Comparison of ENCODE assay signal across 9 cellular contexts in genomic region chr5:43034591-43034968, GRCh38. TPM values are rescaled to one million over a fixed set of nuclear protein-coding genes. Genes with fewer than 3 reads are reported as not detected.
A peak's percentile ranks its signal among the peaks of the same experiment; 100 is the strongest.
DNase-seq lines count a peak whose midpoint lies in the region; ATAC-seq and TF ChIP-seq lines count a peak whose summit lies in the region.
"Had no signal": no experiment of that assay in that cellular context is flagged by ENCODE, and none has a peak within 500 bp of the region (broad histone marks: within the 10 kb centered on the region; RNA-seq: fewer than 3 reads in every experiment).

No MANE protein-coding gene starts in this region.

- H3K36me3 Mint-ChIP-seq in T-cell: no peaks in the 10 kb centered on the region

- H3K27me3 ChIP-seq in SK-N-SH (ENCODE audit: insufficient read depth) (no peaks in the 10 kb centered on the region), gastrocnemius medialis (no peaks in the 10 kb centered on the region), Karpas-422 (ENCODE audit: low read length) (no peaks in the 10 kb centered on the region)

- H2AFZ ChIP-seq in SK-N-SH (ENCODE audit: low read depth): peak overlapping the region; percentile 45
- H2AFZ ChIP-seq in Karpas-422 (ENCODE audit: low read length): no peak overlapping the region

- H3K9me2 ChIP-seq in SK-N-SH: no peaks in the 10 kb centered on the region
- no peaks in the 10 kb centered on the region for H3K9me2 ChIP-seq in Karpas-422 (replicated peaks; ENCODE audit: insufficient read depth, low read length)

- no peaks in the 10 kb centered on the region for H3K9me3 ChIP-seq in SK-N-SH
- H3K9me3 ChIP-seq in gastrocnemius medialis: no peaks in the 10 kb centered on the region
- no peaks in the 10 kb centered on the region for H3K9me3 ChIP-seq in Karpas-422 (ENCODE audit: low read length)

- POLR2A ChIA-PET in SK-N-SH (lab: Yijun Ruan, JAX) (no interaction called here), T-cell (lab: Charles Lee) (no interaction called here)

- peak overlapping the region in 1 of 2 experiments; percentile 25; a peak in 2 of 4 replicates for H3K27ac ChIP-seq in SK-N-SH (ENCODE audit: low read depth in 2 of 2, low read length in 1 of 2)
- H3K27ac ChIP-seq in gastrocnemius medialis: peak overlapping the region; percentile 34 to 68 (median 64)
- H3K27ac ChIP-seq in Karpas-422 (ENCODE audit: low read length): no peak overlapping the region
- H3K27ac ChIP-seq: 22Rv1 had no signal

- 40% methylated on average over 5 of the region's 5 CpGs for WGBS in SK-N-SH (ENCODE audit: low lambda C conversion rate)

- H3F3A ChIP-seq in SK-N-SH (replicated peaks; ENCODE audit: insufficient read depth): peaks cover 12% of the 10 kb centered on the region

- ATAC-seq in SK-N-SH treated with all-trans-retinoic acid at 6 μM for 48 hours (no peak), T-cell (replicated peaks in 1 of 4) (peak in 2 of 4 experiments; percentile 20 to 27), gastrocnemius medialis (no peak)

- no peak for TF ChIP-seq RAD21 in SK-N-SH (IDR thresholded peaks at IDR 0.05; ENCODE audit: low read length)

- intact Hi-C loops in gastrocnemius medialis (cut with DNase I; ENCODE audit: low total_unique reads): no loop called here

- H3K9ac ChIP-seq in SK-N-SH: no peak overlapping the region
- no peak overlapping the region for H3K9ac ChIP-seq in Karpas-422 (ENCODE audit: low read length)

- H3K4me3 ChIP-seq in SK-N-SH (ENCODE audit: low read depth in 2 of 2, low read length in 1 of 2) (no peak overlapping the region), fibroblast of pulmonary artery (replicated peaks; ENCODE audit: low read depth, low read length) (peak overlapping the region; percentile 33), gastrocnemius medialis (peak overlapping the region in 3 of 4 donors; percentile 25 to 43 (median 36)), Karpas-422 (ENCODE audit: low read length) (no peak overlapping the region)

- H3K9me3 Mint-ChIP-seq in T-cell: no peaks in the 10 kb centered on the region

- peak overlapping the region; percentile 74 to 75 for H3K27ac Mint-ChIP-seq in T-cell

- no peaks in the 10 kb centered on the region for H4K20me1 ChIP-seq in SK-N-SH (ENCODE audit: insufficient read depth)
- H4K20me1 ChIP-seq in Karpas-422 (ENCODE audit: insufficient read depth, low read depth, low read length): no peaks in the 10 kb centered on the region

- H3K4me2 ChIP-seq in SK-N-SH (no peak overlapping the region), Karpas-422 (ENCODE audit: low read depth, low read length, poor library complexity, severe bottlenecking) (no peak overlapping the region)

- TF ChIP-seq EP300 in SK-N-SH (IDR thresholded peaks at IDR 0.05; ENCODE audit: borderline replicate concordance in 1 of 2, low read depth in 1 of 2, low read length in 1 of 2): no peak

- peak overlapping the region; percentile 29 to 100 (median 35) for H3K4me3 Mint-ChIP-seq in T-cell

- TF ChIP-seq CTCF in SK-N-SH (IDR thresholded peaks at IDR 0.05): no peak
- TF ChIP-seq CTCF in fibroblast of pulmonary artery (IDR thresholded peaks at IDR 0.05; ENCODE audit: low read length, missing control alignments): no peak
- TF ChIP-seq CTCF in gastrocnemius medialis (IDR thresholded peaks at IDR 0.05 in 4 of 5, conservative IDR thresholded peaks at IDR 0.05 in 1 of 5): no peak
- TF ChIP-seq CTCF in GM10266 (IDR thresholded peaks at IDR 0.05; ENCODE audit: control insufficient read depth, insufficient read depth, low read depth, missing control alignments): no peak

- CTCF ChIA-PET in SK-N-SH (lab: Yijun Ruan, JAX) (no interaction called here), T-cell (lab: Charles Lee) (no interaction called here)

- H3K4me1 ChIP-seq in SK-N-SH (ENCODE audit: control insufficient read depth in 1 of 2, insufficient read depth in 2 of 2, low read depth in 1 of 2, low read length in 1 of 2) (peaks cover 0 to 2% of the 10 kb centered on the region in 2 experiments; a peak in 1 of 4 replicates), gastrocnemius medialis (peaks cover 5 to 9% of the 10 kb centered on the region in 2 donors), Karpas-422 (ENCODE audit: low read length) (peaks cover 4% of the 10 kb centered on the region; the same call in 1 of the 2 replicates)

- in situ Hi-C loops in gastrocnemius medialis (cut with MboI; ENCODE audit: low sequenced_read_pairs in 4 of 4): loop anchor here in 2 of 4 donors (25.0 kb wide), 2 partner anchors 122 to 222 kb away; partner anchors contain the start of gene SELENOP (in 1 of the 2)

- H3K4me1 Mint-ChIP-seq in T-cell: peaks cover 51 to 55% (median 54%) of the 10 kb centered on the region in 3 donors

- H3K27me3 Mint-ChIP-seq in T-cell: no peaks in the 10 kb centered on the region

- no peaks in the 10 kb centered on the region for H3K36me3 ChIP-seq in SK-N-SH (replicated peaks in 1 of 2; ENCODE audit: control insufficient read depth in 1 of 2, insufficient read depth in 2 of 2, low read length in 1 of 2)
- H3K36me3 ChIP-seq in gastrocnemius medialis: no peaks in the 10 kb centered on the region
- no peaks in the 10 kb centered on the region for H3K36me3 ChIP-seq in Karpas-422 (ENCODE audit: insufficient read depth, low read length)

- DNase-seq in SK-N-SH (no peak), T-cell (peak in 1 of 34 experiments; percentile 33), fibroblast of pulmonary artery (ENCODE audit: low read depth) (peak; percentile 76), gastrocnemius medialis (no peak), Karpas-422 (no peak), AG08395 (ENCODE audit: low spot score) (no peak), GM10266 (ENCODE audit: extremely low spot score) (no peak)

- TF ChIP-seq POLR2A in gastrocnemius medialis (IDR thresholded peaks at IDR 0.05): no peak

- H3K79me2 ChIP-seq in SK-N-SH (ENCODE audit: insufficient read depth) (peaks cover 33% of the 10 kb centered on the region), Karpas-422 (ENCODE audit: low read length) (no peaks in the 10 kb centered on the region)

TF ChIP-seq in SK-N-SH, 30 proteins besides CTCF, POLR2A, EP300 and RAD21 (continues in another document):
- TF ChIP-seq, protein P1, sequence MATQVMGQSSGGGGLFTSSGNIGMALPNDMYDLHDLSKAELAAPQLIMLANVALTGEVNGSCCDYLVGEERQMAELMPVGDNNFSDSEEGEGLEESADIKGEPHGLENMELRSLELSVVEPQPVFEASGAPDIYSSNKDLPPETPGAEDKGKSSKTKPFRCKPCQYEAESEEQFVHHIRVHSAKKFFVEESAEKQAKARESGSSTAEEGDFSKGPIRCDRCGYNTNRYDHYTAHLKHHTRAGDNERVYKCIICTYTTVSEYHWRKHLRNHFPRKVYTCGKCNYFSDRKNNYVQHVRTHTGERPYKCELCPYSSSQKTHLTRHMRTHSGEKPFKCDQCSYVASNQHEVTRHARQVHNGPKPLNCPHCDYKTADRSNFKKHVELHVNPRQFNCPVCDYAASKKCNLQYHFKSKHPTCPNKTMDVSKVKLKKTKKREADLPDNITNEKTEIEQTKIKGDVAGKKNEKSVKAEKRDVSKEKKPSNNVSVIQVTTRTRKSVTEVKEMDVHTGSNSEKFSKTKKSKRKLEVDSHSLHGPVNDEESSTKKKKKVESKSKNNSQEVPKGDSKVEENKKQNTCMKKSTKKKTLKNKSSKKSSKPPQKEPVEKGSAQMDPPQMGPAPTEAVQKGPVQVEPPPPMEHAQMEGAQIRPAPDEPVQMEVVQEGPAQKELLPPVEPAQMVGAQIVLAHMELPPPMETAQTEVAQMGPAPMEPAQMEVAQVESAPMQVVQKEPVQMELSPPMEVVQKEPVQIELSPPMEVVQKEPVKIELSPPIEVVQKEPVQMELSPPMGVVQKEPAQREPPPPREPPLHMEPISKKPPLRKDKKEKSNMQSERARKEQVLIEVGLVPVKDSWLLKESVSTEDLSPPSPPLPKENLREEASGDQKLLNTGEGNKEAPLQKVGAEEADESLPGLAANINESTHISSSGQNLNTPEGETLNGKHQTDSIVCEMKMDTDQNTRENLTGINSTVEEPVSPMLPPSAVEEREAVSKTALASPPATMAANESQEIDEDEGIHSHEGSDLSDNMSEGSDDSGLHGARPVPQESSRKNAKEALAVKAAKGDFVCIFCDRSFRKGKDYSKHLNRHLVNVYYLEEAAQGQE (IDR thresholded peaks at IDR 0.05; ENCODE audit: low read depth, low read length): no peak

TF ChIP-seq in SK-N-SH treated with all-trans-retinoic acid at 6 μM for 48 hours, 23 proteins besides CTCF, POLR2A, EP300 and RAD21 (continues in another document):
- no peak for TF ChIP-seq PPARA (CRISPR knock-in tag; IDR thresholded peaks at IDR 0.05; ENCODE audit: borderline replicate concordance)
- TF ChIP-seq GLIS3 (CRISPR knock-in tag; IDR thresholded peaks at IDR 0.05): no peak
- TF ChIP-seq ZFP3 (CRISPR knock-in tag; IDR thresholded peaks at IDR 0.05): no peak
- no peak for TF ChIP-seq OSR1 (CRISPR knock-in tag; IDR thresholded peaks at IDR 0.05)
- TF ChIP-seq TOX (CRISPR knock-in tag; IDR thresholded peaks at IDR 0.05; ENCODE audit: borderline replicate concordance): no peak
- no peak for TF ChIP-seq ARNTL (CRISPR knock-in tag; IDR thresholded peaks at IDR 0.05; ENCODE audit: borderline replicate concordance, low read depth)
- TF ChIP-seq, protein P2, sequence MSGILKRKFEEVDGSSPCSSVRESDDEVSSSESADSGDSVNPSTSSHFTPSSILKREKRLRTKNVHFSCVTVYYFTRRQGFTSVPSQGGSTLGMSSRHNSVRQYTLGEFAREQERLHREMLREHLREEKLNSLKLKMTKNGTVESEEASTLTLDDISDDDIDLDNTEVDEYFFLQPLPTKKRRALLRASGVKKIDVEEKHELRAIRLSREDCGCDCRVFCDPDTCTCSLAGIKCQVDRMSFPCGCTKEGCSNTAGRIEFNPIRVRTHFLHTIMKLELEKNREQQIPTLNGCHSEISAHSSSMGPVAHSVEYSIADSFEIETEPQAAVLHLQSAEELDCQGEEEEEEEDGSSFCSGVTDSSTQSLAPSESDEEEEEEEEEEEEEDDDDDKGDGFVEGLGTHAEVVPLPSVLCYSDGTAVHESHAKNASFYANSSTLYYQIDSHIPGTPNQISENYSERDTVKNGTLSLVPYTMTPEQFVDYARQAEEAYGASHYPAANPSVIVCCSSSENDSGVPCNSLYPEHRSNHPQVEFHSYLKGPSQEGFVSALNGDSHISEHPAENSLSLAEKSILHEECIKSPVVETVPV (CRISPR knock-in tag; IDR thresholded peaks at IDR 0.05): no peak
- TF ChIP-seq ZNF565 (CRISPR knock-in tag; conservative IDR thresholded peaks at IDR 0.05; ENCODE audit: low read depth): no peak

RNA-seq across cellular contexts. Expression of gene ANXA2R, which starts 5.5 kb away (rescaled TPM):
- 1.7 and 1.9 TPM in 2 replicates for polyA plus RNA-seq in SK-N-SH (2012; rRNA removed)
- 0.88 and 1.4 TPM in 2 replicates for polyA plus RNA-seq in SK-N-SH (2012; cell fraction: cytosol; rRNA removed)
- 3.7 and 5.4 TPM in 2 replicates for polyA plus RNA-seq in SK-N-SH (2012; cell fraction: nucleus; rRNA removed)
- total RNA-seq in T-cell (10 to 100 TPM; 47.8 to 64.1 (median 53.1) TPM), gastrocnemius medialis (1 to 10 TPM; 1.1 to 3.3 (median 1.4) TPM)
- total RNA-seq in Karpas-422 (2014; rRNA removed; shearing (Covaris generic); ENCODE audit: low replicate concordance): 9.0 and 15.3 TPM in 2 replicates

Comparison
In these comparisons a context has a peak if more than half of its experiments do, and no peak if none do; other contexts are left out.
1. H3K4me3 ChIP-seq: peak in fibroblast of pulmonary artery (single experiment) and gastrocnemius medialis (3 of 4); none in SK-N-SH (0 of 2) and Karpas-422 (single experiment).